8 cellular contexts compared by ENCODE assay signal in genomic region chr6:27478141-27478705, GRCh38. TPM values are rescaled to one million over a fixed set of nuclear protein-coding genes. Genes with fewer than 3 reads are reported as not detected.
A peak's percentile ranks its signal among the peaks of the same experiment; 100 is the strongest.
DNase-seq lines count a peak whose midpoint lies in the region; FAIRE-seq and TF ChIP-seq lines count a peak whose summit lies in the region.

No MANE protein-coding gene starts in this region.

- H3K36me3 ChIP-seq in endothelial cell of umbilical vein (ENCODE audit: control insufficient read depth in 2 of 2, extremely low read depth in 1 of 2, insufficient read depth in 2 of 2, low read length in 2 of 2) (no peaks in the 10 kb centered on the region), neuronal stem cell (replicated peaks in 1 of 2; ENCODE audit: control insufficient read depth in 2 of 2, insufficient read depth in 2 of 2, low read length in 2 of 2) (no peaks in the 10 kb centered on the region)

- POLR2A ChIA-PET in HEK293T (lab: Yijun Ruan, JAX), result interaction anchor here (1.0 kb wide), 1 partner anchor 227 kb away, joined by 3 read pairs; no protein-coding TSS in a partner anchor
- POLR2A ChIA-PET in endothelial cell of umbilical vein (lab: Charles Lee), result no interaction called here

- H2BK12ac ChIP-seq in neuronal stem cell (ENCODE audit: low read length), result no peak overlapping the region

- peak overlapping the region; percentile 95 for H3K9ac ChIP-seq in endothelial cell of umbilical vein (replicated peaks; ENCODE audit: extremely low read depth, insufficient read depth, low read length)
- H3K9ac ChIP-seq in neuronal stem cell (ENCODE audit: low read depth, low read length, poor library complexity), result no peak overlapping the region

- H2AFZ ChIP-seq in endothelial cell of umbilical vein (ENCODE audit: low read depth, low read length), result peak overlapping the region; percentile 71
- peak overlapping the region; percentile 89 for H2AFZ ChIP-seq in neuronal stem cell (ENCODE audit: low read length)

- H3K27ac Mint-ChIP-seq in activated naive CD4-positive, alpha-beta T cell treated with anti-CD3 and anti-CD28 coated beads for 36 hours, result no peak overlapping the region

- H2AK5ac ChIP-seq in neuronal stem cell (ENCODE audit: low read depth, low read length), result no peak overlapping the region

- H3K23ac ChIP-seq in neuronal stem cell (ENCODE audit: low read depth, low read length, poor library complexity), result no peak overlapping the region

- FAIRE-seq in endothelial cell of umbilical vein (lab: Jason Lieb, UNC), result no peak

- TF ChIP-seq POLR2A in endothelial cell of umbilical vein (IDR thresholded peaks at IDR 0.05; ENCODE audit: low read depth, low read length), result no peak

- BruUV-seq in endothelial cell of umbilical vein (replicated peaks; lab: Mats Ljungman, UMichigan), result no TSS peak

- no peaks in the 10 kb centered on the region for H3K36me3 Mint-ChIP-seq in activated naive CD4-positive, alpha-beta T cell treated with anti-CD3 and anti-CD28 coated beads for 36 hours (ENCODE audit: low read depth)

- H3K4me3 Mint-ChIP-seq in activated naive CD4-positive, alpha-beta T cell treated with anti-CD3 and anti-CD28 coated beads for 36 hours, result no peak overlapping the region

- WGBS in neuronal stem cell (ENCODE audit: extremely low coverage in 2 of 2, insufficient read length in 2 of 2, insufficient replicate concordance in 1 of 2), 2 donors, result no CpG with 5 or more reads among the region's 12 CpGs

- H4K91ac ChIP-seq in neuronal stem cell (ENCODE audit: low read depth, low read length, poor library complexity), result no peak overlapping the region

- H3K18ac ChIP-seq in neuronal stem cell (ENCODE audit: low read length), result no peak overlapping the region

- dilution Hi-C loops in endothelial cell of umbilical vein (cut with MboI; ENCODE audit: extremely low pct_ligation_motif_present, low sequenced_read_pairs), result no loop called here

- intact Hi-C loops in endothelial cell of umbilical vein (cut with micrococcal nuclease), result loop anchor here (2.0 to 10.0 kb wide), 8 partner anchors 41 to 1507 kb away; partner anchors contain the start of genes POM121L2 and ZSCAN9
- intact Hi-C loops in activated naive CD4-positive, alpha-beta T cell treated with anti-CD3 and anti-CD28 coated beads for 36 hours (cut with micrococcal nuclease), result loop anchor here (1.0 to 10.0 kb wide), 11 partner anchors 41 to 1507 kb away; partner anchors contain the start of genes ABT1, ZNF165 and ZNF391

- peak overlapping the region; percentile 94 for H3K4me2 ChIP-seq in endothelial cell of umbilical vein (ENCODE audit: insufficient read depth, low read length)
- H3K4me2 ChIP-seq in neuronal stem cell (ENCODE audit: insufficient read depth, low read length, poor library complexity, severe bottlenecking), result peak overlapping the region; percentile 60

- H4K8ac ChIP-seq in neuronal stem cell (ENCODE audit: low read depth, low read length), result no peak overlapping the region

- no peaks in the 10 kb centered on the region for H4K20me1 ChIP-seq in endothelial cell of umbilical vein (replicated peaks; ENCODE audit: control insufficient read depth, extremely low read depth, insufficient read depth, low read length)

- H3K27me3 ChIP-seq in endothelial cell of umbilical vein (ENCODE audit: control insufficient read depth in 2 of 2, insufficient read depth in 2 of 2, low read length in 2 of 2), result peaks cover 11 to 16% of the 10 kb centered on the region in 2 experiments
- H3K27me3 ChIP-seq in neuronal stem cell (ENCODE audit: control insufficient read depth in 3 of 3, insufficient read depth in 3 of 3, low read depth in 1 of 3, low read length in 3 of 3), result no peaks in the 10 kb centered on the region

- H3K4me1 ChIP-seq in endothelial cell of umbilical vein (ENCODE audit: control insufficient read depth, extremely low read depth, insufficient read depth, low read length) (peaks cover 7% of the 10 kb centered on the region), neuronal stem cell (ENCODE audit: control insufficient read depth in 2 of 2, insufficient read depth in 1 of 2, low read depth in 1 of 2, low read length in 2 of 2) (no peaks in the 10 kb centered on the region)

- H3K27ac ChIP-seq in endothelial cell of umbilical vein (ENCODE audit: insufficient read depth, low read depth, low read length) (no peak overlapping the region), neuronal stem cell (replicated peaks; ENCODE audit: low read length) (no peak overlapping the region)

- CTCF ChIA-PET in HEK293T (lab: Yijun Ruan, JAX), result no interaction called here
- CTCF ChIA-PET in endothelial cell of umbilical vein (lab: Charles Lee), result interaction anchor here (1.1 to 2.3 kb wide), 6 partner anchors 24 to 301 kb away, joined by 3 to 8 read pairs (median 4); no protein-coding TSS in a partner anchor
- CTCF ChIA-PET in activated naive CD4-positive, alpha-beta T cell treated with anti-CD3 and anti-CD28 coated beads for 36 hours (lab: Charles Lee), result no interaction called here

- H3K79me1 ChIP-seq in neuronal stem cell (ENCODE audit: low read depth, low read length), result no peaks in the 10 kb centered on the region

- H3K4me1 Mint-ChIP-seq in activated naive CD4-positive, alpha-beta T cell treated with anti-CD3 and anti-CD28 coated beads for 36 hours (ENCODE audit: low read depth), result peaks cover 6% of the 10 kb centered on the region

- no peaks in the 10 kb centered on the region for H3K9me1 ChIP-seq in endothelial cell of umbilical vein (replicated peaks; ENCODE audit: control insufficient read depth, extremely low read depth, insufficient read depth, low read length)

- H3K4ac ChIP-seq in neuronal stem cell (ENCODE audit: low read length), result no peak overlapping the region

- no peak overlapping the region for H2BK120ac ChIP-seq in neuronal stem cell (ENCODE audit: low read depth, low read length)

- no peak overlapping the region for H2BK15ac ChIP-seq in neuronal stem cell (ENCODE audit: low read length)

- TF ChIP-seq CTCF in GM12865 (IDR thresholded peaks at IDR 0.05; ENCODE audit: insufficient read depth, low read depth, low read length, missing control alignments) (no peak), endothelial cell of umbilical vein (IDR thresholded peaks at IDR 0.05; ENCODE audit: extremely low read depth in 1 of 2, insufficient read depth in 1 of 2, low read depth in 1 of 2, low read length in 2 of 2) (no peak)

- H3K9me3 ChIP-seq in endothelial cell of umbilical vein (replicated peaks; ENCODE audit: control insufficient read depth, insufficient read depth, low read length) (no peaks in the 10 kb centered on the region), neuronal stem cell (replicated peaks in 1 of 2; ENCODE audit: control insufficient read depth in 2 of 2, insufficient read depth in 1 of 2, low read depth in 1 of 2, low read length in 2 of 2) (no peaks in the 10 kb centered on the region)

- H3K4me3 ChIP-seq in GM12865 (ENCODE audit: low read depth, low read length) (peak overlapping the region; percentile 87), endothelial cell of umbilical vein (replicated peaks in 1 of 3; ENCODE audit: insufficient read depth in 1 of 3, low read depth in 1 of 3, low read length in 3 of 3) (peak overlapping the region; percentile 78 to 93 (median 88)), neuronal stem cell (ENCODE audit: low read length in 2 of 2) (peak overlapping the region; percentile 63 to 74)

- H3K14ac ChIP-seq in neuronal stem cell (ENCODE audit: low read length), result no peak overlapping the region

- no peaks in the 10 kb centered on the region for H3K79me2 ChIP-seq in endothelial cell of umbilical vein (ENCODE audit: control insufficient read depth, insufficient read depth, low read length)

- DNase-seq in GM12865 (ENCODE audit: low read depth) (peak; percentile 39), HEK293T (ENCODE audit: extremely low spot score) (peak; percentile 8), NCI-H82 (lab: John Stamatoyannopoulos, UW) (peak; percentile 58), endothelial cell of umbilical vein (ENCODE audit: low read depth, low spot score) (no peak), neuronal stem cell (ENCODE audit: low spot score) (no peak), NCI-H1436 (lab: John Stamatoyannopoulos, UW) (no peak), NCI-H2081 (lab: John Stamatoyannopoulos, UW) (no peak)
- DNase-seq in activated naive CD4-positive, alpha-beta T cell treated with anti-CD3 and anti-CD28 coated beads for 36 hours, result no peak

- no peaks in the 10 kb centered on the region for H3K9me3 Mint-ChIP-seq in activated naive CD4-positive, alpha-beta T cell treated with anti-CD3 and anti-CD28 coated beads for 36 hours

- no peaks in the 10 kb centered on the region for H3K27me3 Mint-ChIP-seq in activated naive CD4-positive, alpha-beta T cell treated with anti-CD3 and anti-CD28 coated beads for 36 hours (ENCODE audit: low read depth)

- no peak overlapping the region for H2BK5ac ChIP-seq in neuronal stem cell (ENCODE audit: low read length)

TF ChIP-seq in HEK293T, 16 proteins besides CTCF, POLR2A, EP300 and RAD21:
- TF ChIP-seq LEF1 (IDR thresholded peaks at IDR 0.05; ENCODE audit: borderline replicate concordance) (no peak), L3MBTL2 (conservative IDR thresholded peaks at IDR 0.05) (no peak), ELF4 (IDR thresholded peaks at IDR 0.05) (no peak), SUZ12 (IDR thresholded peaks at IDR 0.05) (no peak)

TF ChIP-seq in endothelial cell of umbilical vein, 7 proteins besides CTCF, POLR2A, EP300 and RAD21 (continues in another document):
- TF ChIP-seq EZH2 (IDR thresholded peaks at IDR 0.05; ENCODE audit: borderline replicate concordance, low read depth, low read length, severe bottlenecking) (no peak), POLR2AphosphoS5 (IDR thresholded peaks at IDR 0.05; ENCODE audit: insufficient read depth, low read depth, low read length) (no peak), MYC (IDR thresholded peaks at IDR 0.05; ENCODE audit: low read depth, low read length) (no peak), JUN (IDR thresholded peaks at IDR 0.05; ENCODE audit: borderline replicate concordance, insufficient read depth, insufficient read length, low read depth) (no peak), FOS (IDR thresholded peaks at IDR 0.05; ENCODE audit: borderline replicate concordance, insufficient read depth, low read length) (no peak)

RNA-seq across cellular contexts. Expression of gene ZNF184, which starts 5.3 kb away (rescaled TPM):
- total RNA-seq in endothelial cell of umbilical vein, result 5.4 and 6.5 TPM in 2 replicates
- polyA plus RNA-seq in endothelial cell of umbilical vein, result 1.4 and 1.6 TPM in 2 replicates
- 2.6 and 3.0 TPM in 2 replicates for polyA plus RNA-seq in endothelial cell of umbilical vein (2011; cell fraction: cytosol; rRNA removed)
- polyA plus RNA-seq in endothelial cell of umbilical vein (2011; cell fraction: nucleus; rRNA removed), result 3.1 and 4.1 TPM in 2 replicates
- 3.7 and 5.0 TPM in 2 replicates for polyA plus RNA-seq in endothelial cell of umbilical vein (2012)
- polyA minus RNA-seq in endothelial cell of umbilical vein, result 3.0 and 5.5 TPM in 2 replicates
- polyA minus RNA-seq in endothelial cell of umbilical vein (2011; cell fraction: cytosol; rRNA and poly(A)+ RNA removed), result 3.2 TPM
- polyA minus RNA-seq in endothelial cell of umbilical vein (2011; cell fraction: nucleus; rRNA and poly(A)+ RNA removed), result 3.3 and 4.7 TPM in 2 replicates
- polyA plus RNA-seq in neuronal stem cell (2013, experiment 1 of 2), result 11.0 TPM
- polyA plus RNA-seq in neuronal stem cell (2013, experiment 2 of 2), result 11.0 TPM
- total RNA-seq in activated naive CD4-positive, alpha-beta T cell treated with anti-CD3 and anti-CD28 coated beads for 36 hours, result 10 to 100 TPM; 13.0 to 14.3 TPM

Comparison
In these comparisons a context has a peak if more than half of its experiments do, and no peak if none do; other contexts are left out.
1. DNase-seq: peak in GM12865 (single experiment), HEK293T (single experiment) and NCI-H82 (single experiment); none in endothelial cell of umbilical vein (single experiment), neuronal stem cell (single experiment), NCI-H1436 (single experiment), activated naive CD4-positive, alpha-beta T cell treated with anti-CD3 and anti-CD28 coated beads for 36 hours (single experiment) and NCI-H2081 (0 of 2).
2. Peak in every context shown above with its lines, with median percentiles within 50 percentile points of each other: H3K4me3 ChIP-seq.